Comparison of ENCODE assay signal across 10 cellular contexts in genomic region chr10:31940839-31941653, GRCh38. TPM values are rescaled to one million over a fixed set of nuclear protein-coding genes. Genes with fewer than 3 reads are reported as not detected.
DNase-seq lines count a peak whose midpoint lies in the region; ATAC-seq and TF ChIP-seq lines count a peak whose summit lies in the region.
"Had no signal": no experiment of that assay in that cellular context is flagged by ENCODE, and none has a peak within 500 bp of the region (broad histone marks: within the 10 kb centered on the region; RNA-seq: fewer than 3 reads in every experiment).

No MANE protein-coding gene starts in this region.

- intact Hi-C loops in right cardiac atrium (cut with DNase I) (no loop called here), left ventricle myocardium inferior (cut with micrococcal nuclease) (loop anchor here (10.0 kb wide), 1 partner anchor 76 kb away; no protein-coding TSS in a partner anchor), aorta (cut with DNase I) (no loop called here)

- no peak for TF ChIP-seq CTCF in left ventricle myocardium inferior (IDR thresholded peaks at IDR 0.05; ENCODE audit: borderline replicate concordance)

- DNase-seq in right cardiac atrium, result no peak
- no peak for DNase-seq in left ventricle myocardium inferior
- DNase-seq in SW480 (ENCODE audit: low spot score), result peak; percentile 94
- peak; percentile 14 for DNase-seq in iPS-NIHi11 (ENCODE audit: low spot score)
- peak; percentile 67 to 86 for DNase-seq in aorta
- no peak for DNase-seq in NCI-H1694 treated with DMSO at 0.1 percent for 48 hours (lab: John Stamatoyannopoulos, UW)
- DNase-seq: H7 had no signal

- H3K9me3 ChIP-seq in right cardiac atrium (ENCODE audit: control insufficient read depth, low read length) (no peaks in the 10 kb centered on the region), left ventricle myocardium inferior (replicated peaks) (no peaks in the 10 kb centered on the region), aorta (ENCODE audit: control insufficient read depth, low read length) (no peaks in the 10 kb centered on the region)

- peak; percentile 40 to 73 for ATAC-seq in right cardiac atrium
- ATAC-seq in aorta (ENCODE audit: low FRiP score), result no peak
- ATAC-seq in HG03159 (IDR thresholded peaks at IDR 0.05; ENCODE audit: unreplicated experiment), result no peak
- ATAC-seq in HG03520 (IDR thresholded peaks at IDR 0.05; ENCODE audit: unreplicated experiment), result no peak

- H3K4me1 ChIP-seq in right cardiac atrium (ENCODE audit: control insufficient read depth, insufficient read depth, low read length) (no peaks in the 10 kb centered on the region), left ventricle myocardium inferior (no peaks in the 10 kb centered on the region), aorta (ENCODE audit: control insufficient read depth in 1 of 2, insufficient read depth in 2 of 2, low read length in 2 of 2) (peaks cover 0 to 4% of the 10 kb centered on the region in 2 donors)

- no peaks in the 10 kb centered on the region for H3K27me3 ChIP-seq in right cardiac atrium (ENCODE audit: control insufficient read depth, insufficient read depth)
- no peaks in the 10 kb centered on the region for H3K27me3 ChIP-seq in left ventricle myocardium inferior (ENCODE audit: low read depth)
- H3K27me3 ChIP-seq in aorta (ENCODE audit: control insufficient read depth in 1 of 2, insufficient read depth in 2 of 2, low read length in 1 of 2), result no peaks in the 10 kb centered on the region
- H3K27me3 ChIP-seq: cardiac muscle cell had no signal

- 75% methylated on average over 7 of the region's 7 CpGs for WGBS in right cardiac atrium
- 53 to 55% methylated on average over 7 of the region's 7 CpGs for WGBS in aorta, 2 donors

- H3K4me3 ChIP-seq in right cardiac atrium (ENCODE audit: low read length) (no peak overlapping the region), left ventricle myocardium inferior (no peak overlapping the region), aorta (ENCODE audit: low read length in 2 of 2) (no peak overlapping the region)
- H3K4me3 ChIP-seq: cardiac muscle cell had no signal

- no peaks in the 10 kb centered on the region for H3K36me3 ChIP-seq in left ventricle myocardium inferior
- H3K36me3 ChIP-seq in aorta (ENCODE audit: control insufficient read depth in 1 of 2, insufficient read depth in 2 of 2, low read length in 1 of 2), result no peaks in the 10 kb centered on the region
- H3K36me3 ChIP-seq: cardiac muscle cell had no signal

- H3K27ac ChIP-seq in right cardiac atrium (ENCODE audit: low read length) (no peak overlapping the region), left ventricle myocardium inferior (replicated peaks) (no peak overlapping the region), aorta (ENCODE audit: low read depth in 1 of 2, low read length in 2 of 2) (no peak overlapping the region)
- H3K27ac ChIP-seq: cardiac muscle cell had no signal

RNA-seq across cellular contexts. Expression of gene ARHGAP12, which starts 12.4 kb away (rescaled TPM):
- total RNA-seq in right cardiac atrium, result 10 to 100 TPM; 21.5 to 25.5 (median 25.0) TPM
- polyA plus RNA-seq in right cardiac atrium, result 20.0 TPM
- 22.1 TPM for total RNA-seq in left ventricle myocardium inferior
- 10 to 100 TPM; 23.6 to 34.6 TPM for total RNA-seq in aorta
- 10 to 100 TPM; 17.0 to 17.4 TPM for polyA plus RNA-seq in aorta

Comparison
In these comparisons a context has a peak if more than half of its experiments do, and no peak if none do; other contexts are left out.
1. ATAC-seq: peak in right cardiac atrium (2 of 2); none in aorta (single experiment), HG03159 (single experiment) and HG03520 (single experiment).
2. DNase-seq: peak in SW480 (single experiment), iPS-NIHi11 (single experiment) and aorta (2 of 2); none in right cardiac atrium (0 of 3), left ventricle myocardium inferior (single experiment) and NCI-H1694 treated with DMSO at 0.1 percent for 48 hours (single experiment).